ENCODE assay signal across 7 cellular contexts in genomic region chr3:12840591-12841084, GRCh38. TPM values are rescaled to one million over a fixed set of nuclear protein-coding genes. Genes with fewer than 3 reads are reported as not detected.
DNase-seq lines count a peak whose midpoint lies in the region; ATAC-seq, FAIRE-seq and TF ChIP-seq lines count a peak whose summit lies in the region.

No MANE protein-coding gene starts in this region.

- peaks cover 12% of the 10 kb centered on the region for H3K79me1 ChIP-seq in H1 (ENCODE audit: low read depth, low read length)
- H3K79me1 ChIP-seq in neuronal stem cell (ENCODE audit: low read depth, low read length), result peaks cover 2% of the 10 kb centered on the region

- H3K14ac ChIP-seq in H1 (ENCODE audit: insufficient read length), result no peak overlapping the region
- peak overlapping the region; percentile 99 for H3K14ac ChIP-seq in neuronal stem cell (ENCODE audit: low read length)

- H3K27ac ChIP-seq in H1 (ENCODE audit: low read depth, low read length) (peak overlapping the region; percentile 93), neuronal stem cell (replicated peaks; ENCODE audit: low read length) (no peak overlapping the region)

- H3K9ac ChIP-seq in H1 (replicated peaks in 1 of 4; ENCODE audit: extremely low read depth in 1 of 4, low read depth in 3 of 4, low read length in 3 of 4) (peak overlapping the region; percentile 93 to 99 (median 98)), neuronal stem cell (ENCODE audit: low read depth, low read length, poor library complexity) (peak overlapping the region; percentile 97)

- H2BK12ac ChIP-seq in H1 (ENCODE audit: low read depth, low read length) (no peak overlapping the region), neuronal stem cell (ENCODE audit: low read length) (no peak overlapping the region)

- no peak overlapping the region for H3K23ac ChIP-seq in H1 (ENCODE audit: insufficient read length)
- H3K23ac ChIP-seq in neuronal stem cell (ENCODE audit: low read depth, low read length, poor library complexity), result peak overlapping the region; percentile 97

- H3K4me2 ChIP-seq in H1 (ENCODE audit: insufficient read depth in 1 of 2, low read depth in 2 of 2, low read length in 2 of 2) (peak overlapping the region; percentile 96 to 100), neuronal stem cell (ENCODE audit: insufficient read depth, low read length, poor library complexity, severe bottlenecking) (peak overlapping the region; percentile 56)

- H4K8ac ChIP-seq in H1 (ENCODE audit: extremely low read depth, insufficient read depth, low read length), result peak overlapping the region; percentile 99; the same call in 1 of the 2 replicates
- no peak overlapping the region for H4K8ac ChIP-seq in neuronal stem cell (ENCODE audit: low read depth, low read length)

- H3K27me3 ChIP-seq in H1 (replicated peaks in 1 of 4; ENCODE audit: control insufficient read depth in 3 of 4, extremely low read depth in 1 of 4, insufficient read depth in 3 of 4, low read length in 3 of 4), result no peaks in the 10 kb centered on the region
- H3K27me3 ChIP-seq in neuronal stem cell (ENCODE audit: control insufficient read depth in 3 of 3, insufficient read depth in 3 of 3, low read depth in 1 of 3, low read length in 3 of 3), result peaks cover 0 to 5% (median 2%) of the 10 kb centered on the region in 3 experiments

- TF ChIP-seq POLR2A in NB4 (IDR thresholded peaks at IDR 0.05; ENCODE audit: extremely low read depth, insufficient read length), result no peak
- peak in 1 of 2 experiments; percentile 50; a peak in 1 of 3 replicates for TF ChIP-seq POLR2A in H1 (IDR thresholded peaks at IDR 0.05; ENCODE audit: control extremely low read depth in 1 of 2, low read depth in 2 of 2, low read length in 2 of 2)

- POLR2A ChIA-PET in H1 (lab: Charles Lee; ENCODE audit: partially characterized antibody), result interaction anchor here (0.7 to 20.9 kb wide), 22 partner anchors 20 to 182 kb away, joined by 3 to 661 read pairs (median 5); partner anchors contain the start of gene CAND2

- H4K20me1 ChIP-seq in H1 (replicated peaks in 1 of 2; ENCODE audit: control insufficient read depth in 1 of 2, insufficient read depth in 2 of 2, low read length in 2 of 2), result peaks cover 24 to 37% of the 10 kb centered on the region in 2 experiments

- H2AFZ ChIP-seq in H1 (ENCODE audit: low read length), result no peak overlapping the region
- H2AFZ ChIP-seq in neuronal stem cell (ENCODE audit: low read length), result no peak overlapping the region

- TF ChIP-seq RAD21 in H1 (IDR thresholded peaks at IDR 0.05 in 1 of 2, conservative IDR thresholded peaks at IDR 0.05 in 1 of 2; ENCODE audit: low read depth in 2 of 2, low read length in 2 of 2), result no peak

- H3K18ac ChIP-seq in H1 (ENCODE audit: extremely low read depth, low read length) (peak overlapping the region; percentile 95; the same call in 1 of the 2 replicates), neuronal stem cell (ENCODE audit: low read length) (peak overlapping the region; percentile 96)

- H2BK5ac ChIP-seq in H1 (ENCODE audit: low read depth, low read length) (peak overlapping the region; percentile 98), neuronal stem cell (ENCODE audit: low read length) (peak overlapping the region; percentile 89)

- TF ChIP-seq CTCF in NB4 (IDR thresholded peaks at IDR 0.05; ENCODE audit: low read depth, low read length), result no peak
- no peak for TF ChIP-seq CTCF in H1 (IDR thresholded peaks at IDR 0.05; ENCODE audit: control extremely low read depth in 1 of 3, insufficient read depth in 1 of 3, low read depth in 1 of 3, low read length in 3 of 3)

- 11% methylated on average over 13 of the region's 13 CpGs; no CpG with 5 or more reads in 1 of the 2 experiments for WGBS in H1 (ENCODE audit: extremely low coverage in 1 of 2, insufficient coverage in 1 of 2, insufficient read length in 1 of 2, insufficient replicate concordance in 2 of 2, low coverage in 1 of 2, low lambda C conversion rate in 2 of 2, missing lambda C conversion rate in 1 of 2), 2 experiments
- WGBS in neuronal stem cell (ENCODE audit: extremely low coverage in 2 of 2, insufficient read length in 2 of 2, insufficient replicate concordance in 1 of 2), 2 donors, result no CpG with 5 or more reads among the region's 13 CpGs

- peak; percentile 2 for ATAC-seq in GM21423 (IDR thresholded peaks at IDR 0.05; ENCODE audit: unreplicated experiment)

- CTCF ChIA-PET in H1 (lab: Charles Lee; ENCODE audit: partially characterized antibody), result interaction anchor here (0.8 to 4.3 kb wide), 12 partner anchors 8 to 135 kb away, joined by 3 to 23 read pairs (median 8); no protein-coding TSS in a partner anchor

- H3K4me1 ChIP-seq in H1 (replicated peaks in 1 of 4; ENCODE audit: control insufficient read depth in 3 of 4, insufficient read depth in 4 of 4, low read length in 3 of 4) (peaks cover 5 to 17% (median 10%) of the 10 kb centered on the region in 4 experiments), neuronal stem cell (ENCODE audit: control insufficient read depth in 2 of 2, insufficient read depth in 1 of 2, low read depth in 1 of 2, low read length in 2 of 2) (peaks cover 6 to 9% of the 10 kb centered on the region in 2 donors)

- no peak for TF ChIP-seq EP300 in H1 (IDR thresholded peaks at IDR 0.05; ENCODE audit: borderline replicate concordance in 1 of 2, low read depth in 2 of 2, low read length in 2 of 2)

- H3K56ac ChIP-seq in H1 (replicated peaks; ENCODE audit: insufficient read length, low read depth, low read length), result peak overlapping the region; percentile 71

- H3K79me2 ChIP-seq in H1 (ENCODE audit: control insufficient read depth in 1 of 2, insufficient read depth in 2 of 2, low read length in 2 of 2), result peaks cover 21 to 55% of the 10 kb centered on the region in 2 experiments

- H3K23me2 ChIP-seq in H1 (ENCODE audit: low read depth, low read length), result peaks cover 10% of the 10 kb centered on the region

- H3K36me3 ChIP-seq in H1 (ENCODE audit: control insufficient read depth in 2 of 4, insufficient read depth in 4 of 4, low read length in 3 of 4) (peaks cover 40 to 50% (median 47%) of the 10 kb centered on the region in 4 experiments), neuronal stem cell (replicated peaks in 1 of 2; ENCODE audit: control insufficient read depth in 2 of 2, insufficient read depth in 2 of 2, low read length in 2 of 2) (peaks cover 38 to 51% of the 10 kb centered on the region in 2 donors)

- H2BK15ac ChIP-seq in H1 (ENCODE audit: low read length) (no peak overlapping the region), neuronal stem cell (ENCODE audit: low read length) (no peak overlapping the region)

- H4K5ac ChIP-seq in H1 (ENCODE audit: insufficient read length, low read depth, low read length), result peak overlapping the region; percentile 18

- H3K4ac ChIP-seq in H1 (replicated peaks; ENCODE audit: insufficient read length, low read depth, low read length) (peak overlapping the region; percentile 0), neuronal stem cell (ENCODE audit: low read length) (no peak overlapping the region)

- FAIRE-seq in H1 (lab: Jason Lieb, UNC), result no peak

- no peak overlapping the region for H2BK20ac ChIP-seq in H1 (ENCODE audit: low read length)

- no peaks in the 10 kb centered on the region for H3K9me3 ChIP-seq in H1 (ENCODE audit: insufficient read depth in 2 of 2, low read depth in 1 of 2, low read length in 1 of 2)
- H3K9me3 ChIP-seq in neuronal stem cell (replicated peaks in 1 of 2; ENCODE audit: control insufficient read depth in 2 of 2, insufficient read depth in 1 of 2, low read depth in 1 of 2, low read length in 2 of 2), result no peaks in the 10 kb centered on the region

- H4K91ac ChIP-seq in H1 (replicated peaks; ENCODE audit: insufficient read length, low read length) (peak overlapping the region; percentile 95), neuronal stem cell (ENCODE audit: low read depth, low read length, poor library complexity) (no peak overlapping the region)

- DNase-seq in NB4 (ENCODE audit: low read depth) (peak; percentile 17), H1 (ENCODE audit: low read depth in 1 of 2, low spot score in 2 of 2) (no peak), neuronal stem cell (ENCODE audit: low spot score) (no peak), Ammon's horn (ENCODE audit: low spot score) (no peak), NCI-H2227 (lab: John Stamatoyannopoulos, UW; ENCODE audit: unreplicated experiment) (no peak), NOMO-1 treated with DMSO at 0.1 percent for 48 hours (lab: John Stamatoyannopoulos, UW; ENCODE audit: unreplicated experiment) (no peak)

- peak overlapping the region; percentile 100 for H3K4me3 ChIP-seq in NB4 (ENCODE audit: low read depth, low read length)
- H3K4me3 ChIP-seq in H1 (ENCODE audit: extremely low read depth in 1 of 4, insufficient read depth in 2 of 4, low read depth in 3 of 4, low read length in 4 of 4), result peak overlapping the region; percentile 88 to 100 (median 94)
- peak overlapping the region; percentile 68 to 94 for H3K4me3 ChIP-seq in neuronal stem cell (ENCODE audit: low read length in 2 of 2)

- H2BK120ac ChIP-seq in H1 (replicated peaks; ENCODE audit: low read depth, low read length) (no peak overlapping the region), neuronal stem cell (ENCODE audit: low read depth, low read length) (no peak overlapping the region)

- H2AK5ac ChIP-seq in H1 (ENCODE audit: low read depth, low read length) (peak overlapping the region; percentile 95; the same call in 1 of the 2 replicates), neuronal stem cell (ENCODE audit: low read depth, low read length) (peak overlapping the region; percentile 92)

RNA-seq across cellular contexts. Expression of gene RPL32, which starts 0.7 kb away (rescaled TPM):
- 1,954 and 2,043 TPM in 2 replicates for total RNA-seq in H1 (2021; fragmentation: NEBNext Ultra II Directional; extraction: Animal tissue kit (Norgen Biotek cat#: 25700))
- 995 and 1,443 TPM in 2 replicates for polyA plus RNA-seq in H1 (2011; rRNA removed)
- polyA plus RNA-seq in H1 (2011; cell fraction: cytosol; rRNA removed), result 2,045 TPM
- polyA plus RNA-seq in H1 (2011; cell fraction: nucleus; rRNA removed), result 1,718 TPM
- 3,098 to 3,462 TPM (median 3,192 TPM) in 4 replicates for polyA plus RNA-seq in H1 (2012, experiment 1 of 2)
- polyA plus RNA-seq in H1 (2012, experiment 2 of 2), result 2,207 TPM
- 1,804 TPM for polyA plus RNA-seq in H1 (2013, experiment 1 of 2)
- polyA plus RNA-seq in H1 (2013, experiment 2 of 2), result 1,790 TPM
- polyA minus RNA-seq in H1 (2011; rRNA and poly(A)+ RNA removed), result 1,055 and 1,349 TPM in 2 replicates
- polyA minus RNA-seq in H1 (2011; cell fraction: cytosol; rRNA and poly(A)+ RNA removed), result 973 TPM
- polyA minus RNA-seq in H1 (2011; cell fraction: nucleus; rRNA and poly(A)+ RNA removed), result 656 TPM
- polyA plus RNA-seq in neuronal stem cell (2013, experiment 1 of 2), result 2,661 TPM
- polyA plus RNA-seq in neuronal stem cell (2013, experiment 2 of 2), result 2,611 TPM

RNA-seq across cellular contexts. Expression of gene CAND2, which starts 44.2 kb away (rescaled TPM):
- 8.7 and 11.2 TPM in 2 replicates for total RNA-seq in H1 (2021; fragmentation: NEBNext Ultra II Directional; extraction: Animal tissue kit (Norgen Biotek cat#: 25700))
- polyA plus RNA-seq in H1 (2011; rRNA removed), result 8.7 and 12.0 TPM in 2 replicates
- 9.2 TPM for polyA plus RNA-seq in H1 (2011; cell fraction: cytosol; rRNA removed)
- 20.3 TPM for polyA plus RNA-seq in H1 (2011; cell fraction: nucleus; rRNA removed)
- 5.3 to 10.4 TPM (median 9.1 TPM) in 4 replicates for polyA plus RNA-seq in H1 (2012, experiment 1 of 2)
- polyA plus RNA-seq in H1 (2012, experiment 2 of 2), result 7.4 TPM
- 4.0 TPM for polyA plus RNA-seq in H1 (2013, experiment 1 of 2)
- polyA plus RNA-seq in H1 (2013, experiment 2 of 2), result 3.4 TPM
- polyA minus RNA-seq in H1 (2011; rRNA and poly(A)+ RNA removed), result 11.0 and 15.6 TPM in 2 replicates
- 7.3 TPM for polyA minus RNA-seq in H1 (2011; cell fraction: cytosol; rRNA and poly(A)+ RNA removed)
- polyA minus RNA-seq in H1 (2011; cell fraction: nucleus; rRNA and poly(A)+ RNA removed), result 17.4 TPM
- 3.1 TPM for polyA plus RNA-seq in neuronal stem cell (2013, experiment 1 of 2)
- 3.1 TPM for polyA plus RNA-seq in neuronal stem cell (2013, experiment 2 of 2)
